In the genomic region with DNA sequence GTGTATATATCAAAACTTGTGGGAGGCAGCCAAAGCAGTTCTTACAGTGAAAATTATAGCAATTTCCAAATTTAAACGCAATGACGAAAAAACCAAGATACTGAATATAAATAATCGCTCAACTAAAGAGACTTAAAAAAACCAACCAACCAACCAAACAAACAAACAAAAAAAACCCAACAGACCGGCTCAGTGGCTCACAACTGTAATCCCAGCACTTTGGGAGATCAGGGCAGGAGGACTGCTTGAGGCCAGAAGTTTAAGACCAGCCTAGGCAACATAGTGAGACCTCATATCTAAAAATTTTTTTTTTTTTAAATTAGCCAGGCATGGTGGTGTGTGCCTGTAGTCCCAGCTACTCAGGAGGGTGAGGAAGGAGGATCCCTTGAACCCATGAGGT, we compare ENCODE assay signal across 29 cellular contexts.
"Had no signal": no experiment of that assay in that cellular context is flagged by ENCODE, and none has a peak within 500 bp of the region (broad histone marks: within the 10 kb centered on the region; RNA-seq: fewer than 3 reads in every experiment).

No MANE protein-coding gene starts in this region.

- H3K4me3 ChIP-seq: neural progenitor cell, ovary, psoas muscle, right lobe of liver, sigmoid colon, suprapubic skin, testis, tibial artery, transverse colon, upper lobe of left lung, vagina had no signal

- H3K9me3 ChIP-seq: ovary, psoas muscle, right lobe of liver, sigmoid colon, suprapubic skin, testis, tibial artery, transverse colon, upper lobe of left lung, vagina had no signal

- H3K79me2 ChIP-seq: parathyroid adenoma had no signal

- H3K4me3 Mint-ChIP-seq: naive thymus-derived CD4-positive, alpha-beta T cell; natural killer cell; nephron; neural progenitor cell; stimulated activated effector memory CD8-positive, alpha-beta T cell treated with anti-CD3 and anti-CD28 coated beads, Interleukin-12 subunit alpha, Interleukin-12 subunit beta, amount 100 ng/mL, for 72 hours; stimulated activated naive CD8-positive, alpha-beta T cell treated with anti-CD3 and anti-CD28 coated beads, Interleukin-15, amount 100 ng/mL, for 72 hours had no signal

- H3K9ac ChIP-seq: neural progenitor cell, parathyroid adenoma had no signal

- H3K4me2 ChIP-seq: neural progenitor cell had no signal

- H3K36me3 Mint-ChIP-seq: neural progenitor cell had no signal

- H2AFZ ChIP-seq: neural progenitor cell, parathyroid adenoma had no signal

- H3K36me3 ChIP-seq: neural progenitor cell, ovary, right lobe of liver, suprapubic skin, transverse colon, upper lobe of left lung, vagina had no signal

- DNase-seq: naive thymus-derived CD4-positive, alpha-beta T cell; natural killer cell; occipital lobe; ovary; posterior cingulate gyrus; psoas muscle; right cardiac atrium; right lobe of liver; sigmoid colon; small intestine; stimulated activated CD4-positive, alpha-beta T cell treated with anti-CD3 and anti-CD28 coated beads, Interleukin-15, amount 100 ng/mL, for 24 hours; stimulated activated CD4-positive, alpha-beta T cell treated with anti-CD3 and anti-CD28 coated beads, Interleukin-2, amount 100 ng/mL, for 24 hours; stimulated activated CD4-positive, alpha-beta T cell treated with anti-CD3 and anti-CD28 coated beads, Interleukin-2, amount 100 ng/mL, for 48 hours; stimulated activated CD4-positive, alpha-beta T cell treated with anti-CD3 and anti-CD28 coated beads, Interleukin-4, amount 100 ng/mL, for 24 hours; stimulated activated naive CD4-positive, alpha-beta T cell; stimulated activated naive CD8-positive, alpha-beta T cell treated with anti-CD3 and anti-CD28 coated beads, Interleukin-15, amount 100 ng/mL, for 72 hours; stimulated activated naive CD8-positive, alpha-beta T cell treated with anti-CD3 and anti-CD28 coated beads, Interleukin-15, Interleukin-2, amounts not matched to agents 100 U/mL and 50 U/mL, for 24 hours; substantia nigra; testis; tibial artery; transverse colon; upper lobe of left lung had no signal

- H3K27me3 ChIP-seq: neural progenitor cell, ovary, right lobe of liver, sigmoid colon, suprapubic skin, testis, tibial artery, transverse colon, upper lobe of left lung, vagina had no signal

- H3K27me3 Mint-ChIP-seq: naive thymus-derived CD4-positive, alpha-beta T cell; progenitor cell of endocrine pancreas; stimulated activated naive CD8-positive, alpha-beta T cell treated with anti-CD3 and anti-CD28 coated beads, Interleukin-15, amount 100 ng/mL, for 72 hours had no signal

- H3K4me1 ChIP-seq: neural progenitor cell, parathyroid adenoma, testis, vagina had no signal

- H3K4me1 Mint-ChIP-seq: neural progenitor cell had no signal

- H3K9me3 Mint-ChIP-seq: natural killer cell; neural progenitor cell; stimulated activated effector memory CD8-positive, alpha-beta T cell treated with anti-CD3 and anti-CD28 coated beads, Interleukin-12 subunit alpha, Interleukin-12 subunit beta, amount 100 ng/mL, for 72 hours; stimulated activated naive CD8-positive, alpha-beta T cell treated with anti-CD3 and anti-CD28 coated beads, Interleukin-15, amount 100 ng/mL, for 72 hours had no signal

- ATAC-seq: naive thymus-derived CD4-positive, alpha-beta T cell; natural killer cell; psoas muscle; right cardiac atrium; right lobe of liver; stimulated activated effector memory CD8-positive, alpha-beta T cell treated with anti-CD3 and anti-CD28 coated beads, Interleukin-12 subunit alpha, Interleukin-12 subunit beta, amount 100 ng/mL, for 72 hours; stimulated activated naive CD8-positive, alpha-beta T cell treated with anti-CD3 and anti-CD28 coated beads, Interleukin-15, amount 100 ng/mL, for 72 hours; stimulated activated naive CD8-positive, alpha-beta T cell treated with anti-CD3 and anti-CD28 coated beads, Interleukin-15, Interleukin-2, amounts not matched to agents 100 U/mL and 50 U/mL, for 24 hours had no signal

- H3K27ac ChIP-seq: neural progenitor cell, ovary, parathyroid adenoma, psoas muscle, right lobe of liver, sigmoid colon, suprapubic skin, testis, tibial artery, vagina had no signal

- H3K27ac Mint-ChIP-seq: nephron; neural progenitor cell; progenitor cell of endocrine pancreas; stimulated activated naive CD8-positive, alpha-beta T cell treated with anti-CD3 and anti-CD28 coated beads, Interleukin-15, amount 100 ng/mL, for 72 hours had no signal
